13 cellular contexts compared by ENCODE assay signal in the genomic region with DNA sequence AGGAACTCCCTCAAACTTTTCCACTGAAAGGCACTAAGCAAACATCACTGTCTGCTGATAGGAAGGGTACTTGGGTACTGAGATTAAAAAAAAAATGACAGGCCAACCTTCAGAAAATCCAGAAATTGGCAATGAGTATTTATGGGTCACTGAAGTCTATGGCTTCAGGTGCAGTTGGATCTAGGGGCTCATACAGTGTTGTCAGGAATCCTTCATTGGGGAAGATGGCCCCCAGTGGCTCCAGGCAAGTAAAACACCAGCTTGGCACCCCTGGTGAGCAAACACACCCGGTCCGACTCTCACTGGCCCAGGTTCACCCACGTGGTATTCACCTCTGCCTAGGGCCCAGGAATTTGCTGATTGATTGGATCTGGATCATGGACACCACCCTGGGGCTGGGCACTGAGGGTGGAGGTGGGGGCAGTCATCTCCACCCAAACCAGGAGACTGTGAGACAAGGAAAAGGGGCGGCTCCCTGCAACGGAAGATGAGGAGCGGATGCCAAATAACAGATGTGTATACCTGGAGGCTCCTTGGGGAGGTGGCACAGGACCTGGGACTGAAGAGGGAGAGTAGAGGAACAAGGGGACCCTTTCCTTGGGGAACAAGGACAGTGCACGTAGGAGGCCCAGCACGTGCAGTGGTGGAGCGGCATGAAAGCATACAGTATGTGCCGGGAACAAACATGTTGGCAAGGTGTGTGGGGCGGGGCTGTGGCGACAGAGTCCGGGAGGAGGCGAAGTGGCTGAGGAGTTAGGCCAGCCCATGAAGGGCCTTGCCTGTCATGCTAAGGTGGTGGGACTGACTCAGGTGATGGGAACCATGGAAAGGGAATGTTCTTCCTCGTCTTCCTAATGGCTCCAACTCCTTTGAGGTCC. TPM values are rescaled to one million over a fixed set of nuclear protein-coding genes. Genes with fewer than 3 reads are reported as not detected.
"Had no signal": no experiment of that assay in that cellular context is flagged by ENCODE, and none has a peak within 500 bp of the region (broad histone marks: within the 10 kb centered on the region; RNA-seq: fewer than 3 reads in every experiment).

No MANE protein-coding gene starts in this region.

- H3K27me3 ChIP-seq: tibial nerve had no signal

- H3K27ac ChIP-seq: tibial nerve had no signal

- H3K4me3 Mint-ChIP-seq: activated CD8-positive, alpha-beta memory T cell treated with anti-CD3 and anti-CD28 coated beads, Interleukin-2, amount 10 ng/mL, durations not matched to agents 7 days and 5 days; activated naive CD8-positive, alpha-beta T cell treated with anti-CD3 and anti-CD28 coated beads, Interleukin-2, amount 10 ng/mL, durations not matched to agents 7 days and 5 days; activated T-cell treated with anti-CD3 and anti-CD28 coated beads, Interleukin-2, amount 50 U/mL, for 24 hours; endodermal cell; stimulated activated effector memory CD8-positive, alpha-beta T cell treated with anti-CD3 and anti-CD28 coated beads, Interleukin-12 subunit alpha, Interleukin-12 subunit beta, amount 100 ng/mL, for 72 hours had no signal

- H3K9me3 ChIP-seq: tibial nerve had no signal

- DNase-seq: activated CD4-positive, alpha-beta T cell treated with anti-CD3 and anti-CD28 coated beads, Interleukin-2, amount 50 U/mL, for 4 hours; activated CD4-positive, CD25-positive, alpha-beta regulatory T cell treated with anti-CD3 and anti-CD28 coated beads, Interleukin-2, amount 50 U/mL, for 72 hours; activated CD8-positive, alpha-beta memory T cell treated with anti-CD3 and anti-CD28 coated beads, Interleukin-2, amount 10 ng/mL, durations not matched to agents 7 days and 5 days; activated gamma-delta T cell; activated naive CD8-positive, alpha-beta T cell treated with anti-CD3 and anti-CD28 coated beads, Interleukin-2, amount 10 ng/mL, durations not matched to agents 7 days and 5 days; activated T-cell treated with anti-CD3 and anti-CD28 coated beads, Interleukin-2, amount 50 U/mL, for 24 hours; anterior cingulate cortex; endodermal cell; glutamatergic neuron; naive B cell; right cardiac atrium had no signal

- H3K9me3 Mint-ChIP-seq: endodermal cell; stimulated activated effector memory CD8-positive, alpha-beta T cell treated with anti-CD3 and anti-CD28 coated beads, Interleukin-12 subunit alpha, Interleukin-12 subunit beta, amount 100 ng/mL, for 72 hours had no signal

- ATAC-seq: activated CD8-positive, alpha-beta memory T cell treated with anti-CD3 and anti-CD28 coated beads, Interleukin-2, amount 10 ng/mL, durations not matched to agents 7 days and 5 days; right cardiac atrium; stimulated activated effector memory CD8-positive, alpha-beta T cell treated with anti-CD3 and anti-CD28 coated beads, Interleukin-12 subunit alpha, Interleukin-12 subunit beta, amount 100 ng/mL, for 72 hours had no signal

- H3K36me3 Mint-ChIP-seq: activated CD8-positive, alpha-beta memory T cell treated with anti-CD3 and anti-CD28 coated beads, Interleukin-2, amount 10 ng/mL, durations not matched to agents 7 days and 5 days; activated naive CD8-positive, alpha-beta T cell treated with anti-CD3 and anti-CD28 coated beads, Interleukin-2, amount 10 ng/mL, durations not matched to agents 7 days and 5 days; stimulated activated effector memory CD8-positive, alpha-beta T cell treated with anti-CD3 and anti-CD28 coated beads, Interleukin-12 subunit alpha, Interleukin-12 subunit beta, amount 100 ng/mL, for 72 hours had no signal

- H3K4me3 ChIP-seq: tibial nerve had no signal

- H3K27ac Mint-ChIP-seq: activated CD8-positive, alpha-beta memory T cell treated with anti-CD3 and anti-CD28 coated beads, Interleukin-2, amount 10 ng/mL, durations not matched to agents 7 days and 5 days; activated naive CD8-positive, alpha-beta T cell treated with anti-CD3 and anti-CD28 coated beads, Interleukin-2, amount 10 ng/mL, durations not matched to agents 7 days and 5 days; activated T-cell treated with anti-CD3 and anti-CD28 coated beads, Interleukin-2, amount 50 U/mL, for 24 hours; stimulated activated effector memory CD8-positive, alpha-beta T cell treated with anti-CD3 and anti-CD28 coated beads, Interleukin-12 subunit alpha, Interleukin-12 subunit beta, amount 100 ng/mL, for 72 hours had no signal

RNA-seq across cellular contexts. Expression of a gene that starts 4.7 kb away (rescaled TPM):
- total RNA-seq: activated CD8-positive, alpha-beta memory T cell treated with anti-CD3 and anti-CD28 coated beads, Interleukin-2, amount 10 ng/mL, durations not matched to agents 7 days and 5 days; activated naive CD8-positive, alpha-beta T cell treated with anti-CD3 and anti-CD28 coated beads, Interleukin-2, amount 10 ng/mL, durations not matched to agents 7 days and 5 days had no signal
